ENCODE assay signal across 26 cellular contexts in genomic region chr2:205375453-205375852, GRCh38.
"Had no signal": no experiment of that assay in that cellular context is flagged by ENCODE, and none has a peak within 500 bp of the region (broad histone marks: within the 10 kb centered on the region; RNA-seq: fewer than 3 reads in every experiment).

No MANE protein-coding gene starts in this region.

- H3K9me3 Mint-ChIP-seq: activated naive CD4-positive, alpha-beta T cell treated with anti-CD3 and anti-CD28 coated beads, Interleukin-2, amount 50 U/mL, for 72 hours; activated T-helper 2 cell treated with anti-CD3 and anti-CD28 coated beads, Interferon-gamma antibody, Interleukin-2, Interleukin-4, amounts not matched to agents 10 μg/mL and 5 μg/mL and 100 μg/mL, durations not matched to agents 14 hours and 24 hours and 36 hours; dendritic cell treated with granulocyte-macrophage colony-stimulating factor and Interleukin-4, amounts not matched to agents 40 ng/mL and 50 ng/mL, for 4 days; endodermal cell; naive thymus-derived CD8-positive, alpha-beta T cell; stimulated activated effector memory CD8-positive, alpha-beta T cell treated with anti-CD3 and anti-CD28 coated beads, Interleukin-12 subunit alpha, Interleukin-12 subunit beta, amount 100 ng/mL, for 72 hours; stimulated activated naive CD8-positive, alpha-beta T cell treated with anti-CD3 and anti-CD28 coated beads, Interleukin-15, Interleukin-2, amounts not matched to agents 100 ng/mL and 50 ng/mL, for 24 hours had no signal

- H3K4me2 ChIP-seq: hepatocyte had no signal

- H3K4me1 Mint-ChIP-seq: central memory CD8-positive, alpha-beta T cell; endodermal cell; naive thymus-derived CD8-positive, alpha-beta T cell; stimulated activated effector memory CD8-positive, alpha-beta T cell treated with anti-CD3 and anti-CD28 coated beads, Interleukin-12 subunit alpha, Interleukin-12 subunit beta, amount 100 ng/mL, for 72 hours had no signal

- H2AFZ ChIP-seq: hepatocyte had no signal

- H3K79me2 ChIP-seq: hepatocyte had no signal

- H3K4me3 ChIP-seq: gastroesophageal sphincter, hepatocyte, thoracic aorta had no signal

- H3K4me3 Mint-ChIP-seq: activated CD4-positive, alpha-beta memory T cell treated with anti-CD3 and anti-CD28 coated beads, Interleukin-2, amount 10 ng/mL, durations not matched to agents 7 days and 5 days; activated CD4-positive, alpha-beta T cell treated with anti-CD3 and anti-CD28 coated beads, Interleukin-2, amount 10 ng/mL, durations not matched to agents 7 days and 5 days; activated T-cell treated with anti-CD3 and anti-CD28 coated beads, Interleukin-2, amount 50 U/mL, for 24 hours; central memory CD8-positive, alpha-beta T cell; dendritic cell treated with granulocyte-macrophage colony-stimulating factor and Interleukin-4, amounts not matched to agents 40 ng/mL and 50 ng/mL, for 4 days; endodermal cell; naive thymus-derived CD8-positive, alpha-beta T cell; stimulated activated effector memory CD8-positive, alpha-beta T cell treated with anti-CD3 and anti-CD28 coated beads, Interleukin-12 subunit alpha, Interleukin-12 subunit beta, amount 100 ng/mL, for 72 hours; stimulated activated naive CD8-positive, alpha-beta T cell treated with anti-CD3 and anti-CD28 coated beads, Interleukin-15, Interleukin-2, amounts not matched to agents 100 ng/mL and 50 ng/mL, for 24 hours; T-helper 17 cell had no signal

- DNase-seq: activated CD4-positive, alpha-beta memory T cell treated with anti-CD3 and anti-CD28 coated beads, Interleukin-2, amount 10 ng/mL, durations not matched to agents 7 days and 5 days; activated CD4-positive, alpha-beta T cell treated with anti-CD3 and anti-CD28 coated beads for 1 hour; activated CD4-positive, alpha-beta T cell treated with anti-CD3 and anti-CD28 coated beads, Interleukin-2, amount 10 ng/mL, durations not matched to agents 7 days and 5 days; activated CD8-positive, alpha-beta memory T cell treated with anti-CD3 and anti-CD28 coated beads, Interleukin-2, amount 50 U/mL, for 48 hours; activated T-cell treated with anti-CD3 and anti-CD28 coated beads, Interleukin-2, amount 50 U/mL, for 24 hours; endodermal cell; islet precursor cell; left cardiac atrium; naive thymus-derived CD8-positive, alpha-beta T cell; posterior cingulate gyrus; right cardiac atrium; stimulated activated CD4-positive, alpha-beta T cell treated with anti-CD3 and anti-CD28 coated beads, Interleukin-4, amount 100 ng/mL, for 24 hours; T-helper 17 cell; T1000; trophoblast cell; WERI-Rb-1 had no signal

- H3K36me3 Mint-ChIP-seq: activated naive CD4-positive, alpha-beta T cell treated with anti-CD3 and anti-CD28 coated beads, Interleukin-2, amount 50 U/mL, for 72 hours; naive thymus-derived CD8-positive, alpha-beta T cell; stimulated activated effector memory CD8-positive, alpha-beta T cell treated with anti-CD3 and anti-CD28 coated beads, Interleukin-12 subunit alpha, Interleukin-12 subunit beta, amount 100 ng/mL, for 72 hours had no signal

- H3K27me3 Mint-ChIP-seq: activated CD4-positive, alpha-beta memory T cell treated with anti-CD3 and anti-CD28 coated beads, Interleukin-2, amount 10 ng/mL, durations not matched to agents 7 days and 5 days; activated CD4-positive, alpha-beta T cell treated with anti-CD3 and anti-CD28 coated beads, Interleukin-2, amount 10 ng/mL, durations not matched to agents 7 days and 5 days; central memory CD8-positive, alpha-beta T cell; dendritic cell treated with granulocyte-macrophage colony-stimulating factor and Interleukin-4, amounts not matched to agents 40 ng/mL and 50 ng/mL, for 4 days; naive thymus-derived CD8-positive, alpha-beta T cell; stimulated activated naive CD8-positive, alpha-beta T cell treated with anti-CD3 and anti-CD28 coated beads, Interleukin-15, Interleukin-2, amounts not matched to agents 100 ng/mL and 50 ng/mL, for 24 hours; T-helper 17 cell had no signal

- H3K4me1 ChIP-seq: gastroesophageal sphincter had no signal

- ATAC-seq: activated naive CD4-positive, alpha-beta T cell treated with anti-CD3 and anti-CD28 coated beads, Interleukin-2, amount 50 U/mL, for 72 hours; esophagus mucosa; naive thymus-derived CD8-positive, alpha-beta T cell; right cardiac atrium; stimulated activated effector memory CD8-positive, alpha-beta T cell treated with anti-CD3 and anti-CD28 coated beads, Interleukin-12 subunit alpha, Interleukin-12 subunit beta, amount 100 ng/mL, for 72 hours; T-helper 17 cell had no signal

- H3K27me3 ChIP-seq: gastroesophageal sphincter, hepatocyte had no signal

- H3K27ac ChIP-seq: hepatocyte, thoracic aorta, WERI-Rb-1 had no signal

- H3K36me3 ChIP-seq: gastroesophageal sphincter, thoracic aorta, WERI-Rb-1 had no signal

- H3K9me3 ChIP-seq: gastroesophageal sphincter, thoracic aorta had no signal

- H3K27ac Mint-ChIP-seq: activated CD4-positive, alpha-beta memory T cell treated with anti-CD3 and anti-CD28 coated beads, Interleukin-2, amount 10 ng/mL, durations not matched to agents 7 days and 5 days; activated CD4-positive, alpha-beta T cell treated with anti-CD3 and anti-CD28 coated beads, Interleukin-2, amount 10 ng/mL, durations not matched to agents 7 days and 5 days; activated naive CD4-positive, alpha-beta T cell treated with anti-CD3 and anti-CD28 coated beads, Interleukin-2, amount 50 U/mL, for 72 hours; activated T-cell treated with anti-CD3 and anti-CD28 coated beads, Interleukin-2, amount 50 U/mL, for 24 hours; activated T-helper 2 cell treated with anti-CD3 and anti-CD28 coated beads, Interferon-gamma antibody, Interleukin-2, Interleukin-4, amounts not matched to agents 10 μg/mL and 5 μg/mL and 100 μg/mL, durations not matched to agents 14 hours and 24 hours and 36 hours; dendritic cell treated with granulocyte-macrophage colony-stimulating factor and Interleukin-4, amounts not matched to agents 40 ng/mL and 50 ng/mL, for 4 days; endodermal cell; naive thymus-derived CD8-positive, alpha-beta T cell; stimulated activated effector memory CD8-positive, alpha-beta T cell treated with anti-CD3 and anti-CD28 coated beads, Interleukin-12 subunit alpha, Interleukin-12 subunit beta, amount 100 ng/mL, for 72 hours; stimulated activated naive CD8-positive, alpha-beta T cell treated with anti-CD3 and anti-CD28 coated beads, Interleukin-15, Interleukin-2, amounts not matched to agents 100 ng/mL and 50 ng/mL, for 24 hours; T-helper 17 cell had no signal
